12 cellular contexts compared by ENCODE assay signal in the genomic region with DNA sequence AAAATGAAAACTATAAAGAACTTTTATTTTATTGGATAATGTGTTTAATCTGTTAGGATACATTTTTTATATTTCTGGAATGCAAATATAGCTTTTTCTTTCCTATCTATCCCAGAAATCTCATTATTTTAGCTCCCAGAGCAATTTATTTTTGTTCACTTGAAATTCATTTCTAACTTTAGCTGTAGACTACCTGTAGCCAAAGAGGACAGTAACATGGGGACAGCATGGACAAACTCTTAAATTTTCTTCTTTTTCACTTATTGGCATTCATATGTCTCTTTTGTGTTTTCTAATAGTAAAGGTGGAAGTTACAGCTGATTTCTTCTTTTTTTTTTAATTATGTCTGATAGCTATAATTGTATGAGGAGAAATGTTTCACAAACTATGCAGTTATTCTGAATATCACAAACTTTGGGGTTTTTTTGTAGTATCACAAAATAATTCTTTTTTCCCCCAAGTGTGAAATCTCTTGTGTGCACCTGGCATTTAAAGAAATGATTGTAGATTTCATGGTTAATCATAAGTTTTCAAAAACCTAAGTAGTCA. TPM values are rescaled to one million over a fixed set of nuclear protein-coding genes. Genes with fewer than 3 reads are reported as not detected.
DNase-seq lines count a peak whose midpoint lies in the region; ATAC-seq, FAIRE-seq and TF ChIP-seq lines count a peak whose summit lies in the region.
"Had no signal": no experiment of that assay in that cellular context is flagged by ENCODE, and none has a peak within 500 bp of the region (broad histone marks: within the 10 kb centered on the region; RNA-seq: fewer than 3 reads in every experiment).

No MANE protein-coding gene starts in this region.

- H3K4me3 Mint-ChIP-seq in glutamatergic neuron (ENCODE audit: unreplicated experiment): no peak overlapping the region
- H3K4me3 Mint-ChIP-seq: naive thymus-derived CD8-positive, alpha-beta T cell had no signal

- peak overlapping the region; percentile 78 for H3K9ac ChIP-seq in GM23248
- no peak overlapping the region for H3K9ac ChIP-seq in K562 (ENCODE audit: insufficient read depth in 1 of 2, low read depth in 2 of 2, low read length in 2 of 2)

- peaks cover 46% of the 10 kb centered on the region for H3F3A ChIP-seq in GM23248 (ENCODE audit: insufficient read depth)

- TF ChIP-seq EP300 in K562 (IDR thresholded peaks at IDR 0.05; ENCODE audit: low read length): no peak

- BruUV-seq in Panc1 (replicated peaks; lab: Mats Ljungman, UMichigan): no TSS peak
- no TSS peak for BruUV-seq in K562 (replicated peaks; lab: Mats Ljungman, UMichigan)

- H2AFZ ChIP-seq in GM23248: no peak overlapping the region
- no peak overlapping the region for H2AFZ ChIP-seq in K562 (ENCODE audit: low read depth, low read length)

- in situ Hi-C loops in GM23248 (cut with MboI): no loop called here
- in situ Hi-C loops in Panc1 (cut with HindIII; ENCODE audit: low pct_unique_long_range_greater_than_20kb, low sequenced_read_pairs): no loop called here
- in situ Hi-C loops in K562 (cut with MboI): no loop called here

- TF ChIP-seq CTCF in Panc1 (IDR thresholded peaks at IDR 0.05): no peak
- no peak for TF ChIP-seq CTCF in K562 (IDR thresholded peaks at IDR 0.05 in 2 of 3, conservative IDR thresholded peaks at IDR 0.05 in 1 of 3; ENCODE audit: insufficient read depth in 2 of 3, low read depth in 1 of 3, low read length in 3 of 3)
- no peak for TF ChIP-seq CTCF in neutrophil (IDR thresholded peaks at IDR 0.05)
- no peak for TF ChIP-seq CTCF in glutamatergic neuron (IDR thresholded peaks at IDR 0.05; ENCODE audit: partially characterized antibody, unreplicated experiment)

- H3K4me1 ChIP-seq in GM23248 (ENCODE audit: insufficient read depth) (peaks cover 50% of the 10 kb centered on the region), Panc1 (ENCODE audit: control insufficient read depth, insufficient read depth, low read length) (peaks cover 31% of the 10 kb centered on the region), K562 (replicated peaks in 1 of 2; ENCODE audit: control insufficient read depth in 2 of 2, insufficient read depth in 2 of 2, low read length in 2 of 2) (peaks cover 0 to 7% of the 10 kb centered on the region in 2 experiments; a peak in 2 of 5 replicates), neutrophil (ENCODE audit: control insufficient read depth in 1 of 2, insufficient read depth in 1 of 2, low read depth in 1 of 2, low read length in 1 of 2) (peaks cover 18 to 23% of the 10 kb centered on the region in 2 experiments)

- H3K36me3 ChIP-seq in GM23248 (ENCODE audit: low read depth) (no peaks in the 10 kb centered on the region), Panc1 (ENCODE audit: control insufficient read depth, insufficient read depth, low read length) (peaks cover 12% of the 10 kb centered on the region; the same call in 1 of the 2 replicates), K562 (ENCODE audit: control insufficient read depth, insufficient read depth, low read length) (peaks cover 28% of the 10 kb centered on the region), neutrophil (peaks cover 73% of the 10 kb centered on the region)

- H3K4me3 ChIP-seq in GM23248: 0 out of 2 replicates have a peak overlapping the region, but pooled peaks have one; percentile 5
- H3K4me3 ChIP-seq in Panc1 (ENCODE audit: low read depth in 2 of 2, low read length in 2 of 2): no peak overlapping the region
- H3K4me3 ChIP-seq in K562: no peak overlapping the region
- no peak overlapping the region for H3K4me3 ChIP-seq in neutrophil (ENCODE audit: low read depth in 1 of 2, low read length in 1 of 2)

- DNase-seq in GM23248: no peak
- DNase-seq in Panc1 (ENCODE audit: low read depth, low spot score): no peak
- no peak for DNase-seq in K562 (ENCODE audit: extremely low read depth in 1 of 4, low spot score in 3 of 4)
- no peak for DNase-seq in amniotic stem cell (lab: John Stamatoyannopoulos, UW)
- no peak for DNase-seq in glutamatergic neuron
- no peak for DNase-seq in A172 (ENCODE audit: low spot score)
- DNase-seq: activated effector memory CD4-positive, alpha-beta T cell treated with Interleukin-2 at 50 U/mL for 16 hours; naive thymus-derived CD8-positive, alpha-beta T cell; NCI-H1436 treated with DMSO at 0.1 percent for 48 hours; NCI-H526 had no signal

- H3K4me1 Mint-ChIP-seq in glutamatergic neuron (ENCODE audit: low read depth, unreplicated experiment): no peaks in the 10 kb centered on the region

- H3K9me3 ChIP-seq in GM23248 (ENCODE audit: low read depth): no peaks in the 10 kb centered on the region
- peaks cover 7% of the 10 kb centered on the region; the same call in 1 of the 2 replicates for H3K9me3 ChIP-seq in Panc1 (ENCODE audit: control insufficient read depth, insufficient read depth, low read depth, low read length)
- H3K9me3 ChIP-seq in K562 (replicated peaks; ENCODE audit: control insufficient read depth, insufficient read depth, low read depth, low read length): peaks cover 3% of the 10 kb centered on the region; the same call in 1 of the 2 replicates
- H3K9me3 ChIP-seq in neutrophil: no peaks in the 10 kb centered on the region

- no peaks in the 10 kb centered on the region for H3K27me3 Mint-ChIP-seq in glutamatergic neuron (ENCODE audit: unreplicated experiment)
- H3K27me3 Mint-ChIP-seq: naive thymus-derived CD8-positive, alpha-beta T cell had no signal

- no peak for TF ChIP-seq RAD21 in K562 (CRISPR knock-in tag; conservative IDR thresholded peaks at IDR 0.05 in 1 of 2, IDR thresholded peaks at IDR 0.05 in 1 of 2)

- ATAC-seq in Panc1 (no peak), K562 (no peak)

- peaks cover 5% of the 10 kb centered on the region for H3K36me3 Mint-ChIP-seq in glutamatergic neuron (ENCODE audit: unreplicated experiment)

- peaks cover 68% of the 10 kb centered on the region for H3K79me2 ChIP-seq in GM23248 (ENCODE audit: insufficient read depth)
- H3K79me2 ChIP-seq in K562 (ENCODE audit: control insufficient read depth, insufficient read depth, low read length): 0 out of 3 replicates have a peak, but pooled peaks cover 3% of the 10 kb centered on the region

- no peaks in the 10 kb centered on the region for H3K9me3 Mint-ChIP-seq in glutamatergic neuron (ENCODE audit: unreplicated experiment)

- H3K9me2 ChIP-seq in GM23248 (ENCODE audit: insufficient read depth): no peaks in the 10 kb centered on the region

- no peaks in the 10 kb centered on the region for H3K9me1 ChIP-seq in K562 (ENCODE audit: control insufficient read depth, insufficient read depth, low read length)

- intact Hi-C loops in Panc1 (cut with micrococcal nuclease; ENCODE audit: unreplicated experiment): no loop called here
- intact Hi-C loops in K562 (cut with micrococcal nuclease): no loop called here

- H3K27me3 ChIP-seq in GM23248 (replicated peaks; ENCODE audit: insufficient read depth) (no peaks in the 10 kb centered on the region), Panc1 (ENCODE audit: control insufficient read depth, insufficient read depth, low read length) (no peaks in the 10 kb centered on the region), K562 (ENCODE audit: control insufficient read depth in 2 of 2, insufficient read depth in 2 of 2, low read length in 2 of 2) (no peaks in the 10 kb centered on the region), neutrophil (no peaks in the 10 kb centered on the region)

- POLR2A ChIA-PET in Panc1 (lab: Charles Lee) (interaction anchor here (0.6 kb wide), 2 partner anchors 9 to 81 kb away, joined by 4 to 23 read pairs; no protein-coding TSS in a partner anchor), K562 (lab: Yijun Ruan, JAX) (interaction anchor here (0.9 to 1.4 kb wide), 3 partner anchors 15 to 79 kb away, joined by 3 to 7 read pairs (median 5); no protein-coding TSS in a partner anchor)

- H3K4me2 ChIP-seq in GM23248 (ENCODE audit: unreplicated experiment): peak overlapping the region; percentile 59
- no peak overlapping the region for H3K4me2 ChIP-seq in K562 (ENCODE audit: insufficient read depth, low read length)

- TF ChIP-seq POLR2A in K562 (conservative IDR thresholded peaks at IDR 0.05): no peak

- H3K27ac Mint-ChIP-seq in glutamatergic neuron (ENCODE audit: unreplicated experiment): no peak overlapping the region

- no peak for FAIRE-seq in K562 (lab: Jason Lieb, UNC)

- CTCF ChIA-PET in Panc1 (lab: Charles Lee): interaction anchor here (0.7 kb wide), 1 partner anchor 95 kb away, joined by 3 read pairs; no protein-coding TSS in a partner anchor
- CTCF ChIA-PET in K562 (lab: Yijun Ruan, JAX; ENCODE audit: low intra/inter-chr PET ratio): no interaction called here

- H4K20me1 ChIP-seq in GM23248 (ENCODE audit: insufficient read depth): no peaks in the 10 kb centered on the region
- H4K20me1 ChIP-seq in K562 (replicated peaks; ENCODE audit: control insufficient read depth, insufficient read depth, low read length): no peaks in the 10 kb centered on the region

- H3K27ac ChIP-seq in GM23248: peak overlapping the region; percentile 95
- peak overlapping the region; percentile 100 for H3K27ac ChIP-seq in Panc1 (ENCODE audit: low read length)
- H3K27ac ChIP-seq in K562 (ENCODE audit: extremely low read depth, low read depth, low read length): peak overlapping the region; percentile 11; the same call in 1 of the 3 replicates
- peak overlapping the region; percentile 35 for H3K27ac ChIP-seq in neutrophil
- H3K27ac ChIP-seq: RWPE1 had no signal

RNA-seq across cellular contexts. Expression of gene VMP1, which starts 55.4 kb away (rescaled TPM):
- 214 and 216 TPM in 2 replicates for total RNA-seq in GM23248 (2014; rRNA removed; shearing (Covaris generic))
- polyA plus RNA-seq in GM23248 (2016; fragmentation: Nextera tagmentation; extraction: Ambion mirVana) (120 and 134 TPM in 2 replicates), K562 (2011; rRNA removed) (231 and 304 TPM in 2 replicates), K562 (2014; fragmentation: Illumina TruSeq; extraction: Trizol) (124 and 146 TPM in 2 replicates), K562 (2014; fragmentation: Nextera tagmentation; extraction: Ambion mirVana) (100 to 1,000 TPM; 245 to 272 TPM), K562 (2014; rRNA removed) (143 and 148 TPM in 2 replicates)
- total RNA-seq in Panc1 (2021; ENCODE audit: unreplicated experiment) (281 TPM), K562 (2014; rRNA removed) (92.1 and 123 TPM in 2 replicates), K562 (2014; rRNA removed; fragmentation: Illumina TruSeq; extraction: Trizol) (186 and 216 TPM in 2 replicates), K562 (2015; rRNA removed; fragmentation: Illumina TruSeq; extraction: Trizol) (127 and 135 TPM in 2 replicates), K562 (2021) (151 and 155 TPM in 2 replicates), glutamatergic neuron (ENCODE audit: unreplicated experiment) (64.1 TPM)
- polyA plus RNA-seq in Panc1 (2012; ENCODE audit: insufficient read length): 139 TPM
- total RNA-seq in K562 (2011; cell fraction: chromatin; rRNA removed; ENCODE audit: low replicate concordance): 449 and 662 TPM in 2 replicates
- 284 and 300 TPM in 2 replicates for total RNA-seq in K562 (2011; cell fraction: nucleolus; rRNA removed)
- 571 and 861 TPM in 2 replicates for total RNA-seq in K562 (2011; cell fraction: nucleoplasm; rRNA removed)
- polyA plus RNA-seq in K562 (2011; cell fraction: cytosol; rRNA removed): 55.2 and 104 TPM in 2 replicates
- polyA plus RNA-seq in K562 (2011; cell fraction: nucleus; rRNA removed): 330 and 339 TPM in 2 replicates
- polyA plus RNA-seq in K562 (2012): 142 and 172 TPM in 2 replicates
- polyA minus RNA-seq in K562 (2011; rRNA and poly(A)+ RNA removed): 271 and 285 TPM in 2 replicates
- polyA minus RNA-seq in K562 (2011; cell fraction: cytosol; rRNA and poly(A)+ RNA removed): 72.1 and 91.0 TPM in 2 replicates
- polyA minus RNA-seq in K562 (2011; cell fraction: nucleus; rRNA and poly(A)+ RNA removed): 205 and 259 TPM in 2 replicates
- 345 and 392 TPM in 2 replicates for total RNA-seq in A172 (2014; rRNA removed; shearing (Covaris generic))

RNA-seq across cellular contexts. Expression of gene PTRH2, which starts 55.7 kb away (rescaled TPM):
- 18.2 and 19.1 TPM in 2 replicates for total RNA-seq in GM23248 (2014; rRNA removed; shearing (Covaris generic))
- polyA plus RNA-seq in GM23248 (2016; fragmentation: Nextera tagmentation; extraction: Ambion mirVana) (33.7 and 34.4 TPM in 2 replicates), K562 (2011; rRNA removed) (119 and 170 TPM in 2 replicates), K562 (2014; fragmentation: Illumina TruSeq; extraction: Trizol) (110 and 128 TPM in 2 replicates), K562 (2014; fragmentation: Nextera tagmentation; extraction: Ambion mirVana) (100 to 1,000 TPM; 195 to 210 TPM), K562 (2014; rRNA removed) (126 and 138 TPM in 2 replicates)
- total RNA-seq in Panc1 (2021; ENCODE audit: unreplicated experiment) (40.2 TPM), K562 (2014; rRNA removed) (81.0 and 92.0 TPM in 2 replicates), K562 (2014; rRNA removed; fragmentation: Illumina TruSeq; extraction: Trizol) (63.1 and 67.5 TPM in 2 replicates), K562 (2015; rRNA removed; fragmentation: Illumina TruSeq; extraction: Trizol) (50.0 and 57.3 TPM in 2 replicates), K562 (2021) (53.1 and 62.8 TPM in 2 replicates), glutamatergic neuron (ENCODE audit: unreplicated experiment) (18.6 TPM)
- polyA plus RNA-seq in Panc1 (2012; ENCODE audit: insufficient read length): 36.1 TPM
- 97.2 and 167 TPM in 2 replicates for total RNA-seq in K562 (2011; cell fraction: chromatin; rRNA removed; ENCODE audit: low replicate concordance)
- 101 and 115 TPM in 2 replicates for total RNA-seq in K562 (2011; cell fraction: nucleolus; rRNA removed)
- 104 and 130 TPM in 2 replicates for total RNA-seq in K562 (2011; cell fraction: nucleoplasm; rRNA removed)
- polyA plus RNA-seq in K562 (2011; cell fraction: cytosol; rRNA removed): 54.3 and 74.9 TPM in 2 replicates
- 54.9 and 70.7 TPM in 2 replicates for polyA plus RNA-seq in K562 (2011; cell fraction: nucleus; rRNA removed)
- 42.1 and 83.3 TPM in 2 replicates for polyA plus RNA-seq in K562 (2012)
- 100 and 107 TPM in 2 replicates for polyA minus RNA-seq in K562 (2011; rRNA and poly(A)+ RNA removed)
- 16.6 and 22.3 TPM in 2 replicates for polyA minus RNA-seq in K562 (2011; cell fraction: cytosol; rRNA and poly(A)+ RNA removed)
- polyA minus RNA-seq in K562 (2011; cell fraction: nucleus; rRNA and poly(A)+ RNA removed): 18.0 and 34.2 TPM in 2 replicates
- 51.7 and 60.5 TPM in 2 replicates for total RNA-seq in A172 (2014; rRNA removed; shearing (Covaris generic))

Comparison
In these comparisons a context has a peak if more than half of its experiments do, and no peak if none do; other contexts are left out.
1. H3K27ac ChIP-seq: peak in every context shown above with its lines; median percentile 100 in Panc1; 95 in GM23248; 35 in neutrophil; 11 in K562.